16 cellular contexts compared by ENCODE assay signal in the genomic region with DNA sequence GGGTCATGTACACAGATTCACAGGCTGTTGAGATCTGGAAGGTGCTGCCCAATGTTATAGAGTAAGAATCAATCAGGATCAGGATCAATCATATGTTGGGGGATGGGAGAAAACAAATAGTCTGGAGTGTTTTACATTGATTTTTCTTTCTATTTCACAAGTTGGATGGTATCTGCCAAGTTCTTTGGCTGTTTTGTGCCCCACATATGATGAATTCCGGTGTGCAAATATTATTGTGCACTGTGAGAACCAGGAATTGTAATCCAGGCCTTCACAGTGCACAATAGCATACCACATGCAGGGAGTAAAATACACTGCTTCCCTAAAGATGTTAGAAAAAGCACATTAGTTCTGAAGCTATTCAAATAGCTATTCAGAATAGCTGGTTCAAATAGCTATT.
DNase-seq lines count a peak whose midpoint lies in the region; TF ChIP-seq lines count a peak whose summit lies in the region.
"Had no signal": no experiment of that assay in that cellular context is flagged by ENCODE, and none has a peak within 500 bp of the region (broad histone marks: within the 10 kb centered on the region; RNA-seq: fewer than 3 reads in every experiment).

No MANE protein-coding gene starts in this region.

- DNase-seq in NCI-H748 (lab: John Stamatoyannopoulos, UW; ENCODE audit: unreplicated experiment) (peak; percentile 9), NCI-H748 treated with DMSO at 0.1 percent for 48 hours (lab: John Stamatoyannopoulos, UW) (no peak), hepatocyte (ENCODE audit: low spot score) (no peak), NCI-H526 treated with DMSO at 0.1 percent for 48 hours (lab: John Stamatoyannopoulos, UW) (no peak), UCSD-AML1 (lab: John Stamatoyannopoulos, UW; ENCODE audit: unreplicated experiment) (no peak), globus pallidus (ENCODE audit: low spot score) (no peak)
- DNase-seq: CD8-positive, alpha-beta T cell; COR-L47; DMS153; DMS79 treated with DMSO at 0.1 percent for 48 hours; EL; HCEC 1CT; HFFc6; IMR-90 had no signal

- WGBS in hepatocyte (ENCODE audit: low lambda C conversion rate, missing lambda C conversion rate), result 93% methylated on average over 1 of the region's 1 CpG

- H3K79me2 ChIP-seq in hepatocyte, result no peaks in the 10 kb centered on the region

- H3K36me3 ChIP-seq in hepatocyte (replicated peaks; ENCODE audit: insufficient read depth, low read depth), result no peaks in the 10 kb centered on the region
- H3K36me3 ChIP-seq in neuron (ENCODE audit: insufficient read depth, low read length), result no peaks in the 10 kb centered on the region

- no peaks in the 10 kb centered on the region for H3K9me3 ChIP-seq in hepatocyte (ENCODE audit: low read depth)
- no peaks in the 10 kb centered on the region for H3K9me3 ChIP-seq in neuron (ENCODE audit: low read length)

- TF ChIP-seq CTCF in hepatocyte (IDR thresholded peaks at IDR 0.05; ENCODE audit: poor library complexity), result no peak

- H3K4me2 ChIP-seq in hepatocyte, result no peak overlapping the region

- H3K27me3 ChIP-seq in hepatocyte, result no peaks in the 10 kb centered on the region
- no peaks in the 10 kb centered on the region for H3K27me3 ChIP-seq in neuron (ENCODE audit: insufficient read depth, low read length)

- H3K4me3 ChIP-seq in hepatocyte (no peak overlapping the region), neuron (ENCODE audit: low read length) (no peak overlapping the region)

- no peaks in the 10 kb centered on the region for H3K9me2 ChIP-seq in hepatocyte (replicated peaks; ENCODE audit: insufficient read depth)

- H2AFZ ChIP-seq in hepatocyte, result no peak overlapping the region
- peak overlapping the region; percentile 21 for H2AFZ ChIP-seq in neuron (ENCODE audit: low read depth, low read length)

- no peaks in the 10 kb centered on the region for H4K20me1 ChIP-seq in hepatocyte (ENCODE audit: insufficient read depth, poor library complexity, severe bottlenecking)

- peak overlapping the region; percentile 77 for H3K27ac ChIP-seq in hepatocyte
- H3K27ac ChIP-seq: 22Rv1 had no signal

- H3K4me1 ChIP-seq in hepatocyte (ENCODE audit: insufficient read depth) (peaks cover 8% of the 10 kb centered on the region), neuron (ENCODE audit: insufficient read depth, low read length) (peaks cover 28% of the 10 kb centered on the region)
